ENCODE assay signal across 1 cellular context in genomic region chr2:70517804-70518203, GRCh38.
TF ChIP-seq lines count a peak whose summit lies in the region.

No MANE protein-coding gene starts in this region.

TF ChIP-seq in HepG2, 621 proteins besides CTCF, POLR2A, EP300 and RAD21 (continued from another document):
- TF ChIP-seq PCBP2 (optimal IDR thresholded peaks at IDR 0.05; ENCODE audit: low read depth, low read length, poor library complexity, severe bottlenecking): no peak
